1 cellular context compared by ENCODE assay signal in genomic region chr7:102390697-102391484, GRCh38.
TF ChIP-seq lines count a peak whose summit lies in the region.

No MANE protein-coding gene starts in this region.

TF ChIP-seq in Ishikawa, 13 proteins besides CTCF, POLR2A, EP300 and RAD21 (continued from another document):
- no peak for TF ChIP-seq REST (IDR thresholded peaks at IDR 0.05; ENCODE audit: low read depth)
- TF ChIP-seq TCF12 (IDR thresholded peaks at IDR 0.05; ENCODE audit: low read depth) = no peak
- TF ChIP-seq NFIC (IDR thresholded peaks at IDR 0.05) = no peak
- TF ChIP-seq CREB1 (IDR thresholded peaks at IDR 0.05; ENCODE audit: low read depth) = no peak
- TF ChIP-seq TAF1 (IDR thresholded peaks at IDR 0.05; ENCODE audit: low read depth) = no peak
- no peak for TF ChIP-seq USF1 (IDR thresholded peaks at IDR 0.05)
